20 cellular contexts compared by ENCODE assay signal in the genomic region with DNA sequence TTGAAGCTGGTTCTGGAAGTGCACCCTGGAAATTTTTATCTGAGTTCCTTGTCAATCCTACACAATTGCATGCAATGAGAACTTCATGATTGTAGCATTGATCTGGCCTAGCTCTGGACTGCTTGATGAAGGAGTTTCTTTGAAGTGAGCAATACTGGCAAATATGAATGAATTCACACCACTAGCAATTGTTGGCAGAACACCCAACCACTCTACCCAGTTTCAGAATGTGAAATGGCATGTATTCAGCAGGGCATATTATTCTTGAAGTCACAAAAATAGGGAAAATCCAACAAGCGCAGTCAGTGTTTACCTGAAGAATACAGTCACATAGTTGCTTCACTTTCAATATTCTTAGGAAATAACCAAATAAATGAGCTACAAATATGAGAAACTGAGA.
"Had no signal": no experiment of that assay in that cellular context is flagged by ENCODE, and none has a peak within 500 bp of the region (broad histone marks: within the 10 kb centered on the region; RNA-seq: fewer than 3 reads in every experiment).

No MANE protein-coding gene starts in this region.

- H3K4me3 ChIP-seq: SJCRH30 had no signal

- DNase-seq: IMR-90, Karpas-422, KG1, MM.1S, NCI-H1092 treated with DMSO at 0.1 percent for 48 hours, NCI-H1436, NCI-H187, NCI-H2029, NCI-H2081 treated with DMSO at 0.1 percent for 48 hours, NCI-H2171, NCI-H226, NCI-H446, NCI-H510A, NCI-H524 treated with DMSO at 0.1 percent for 48 hours, NCI-H69, NCI-H774, PC-3, SHP77 treated with DMSO at 0.1 percent for 48 hours, SJCRH30 had no signal

- H3K27me3 ChIP-seq: SJCRH30 had no signal

- H3K36me3 ChIP-seq: SJCRH30 had no signal

- H3K27ac ChIP-seq: RWPE1, SJCRH30 had no signal

- H3K4me1 ChIP-seq: SJCRH30 had no signal

- H3K9me3 ChIP-seq: SJCRH30 had no signal
